9 cellular contexts compared by ENCODE assay signal in the genomic region with DNA sequence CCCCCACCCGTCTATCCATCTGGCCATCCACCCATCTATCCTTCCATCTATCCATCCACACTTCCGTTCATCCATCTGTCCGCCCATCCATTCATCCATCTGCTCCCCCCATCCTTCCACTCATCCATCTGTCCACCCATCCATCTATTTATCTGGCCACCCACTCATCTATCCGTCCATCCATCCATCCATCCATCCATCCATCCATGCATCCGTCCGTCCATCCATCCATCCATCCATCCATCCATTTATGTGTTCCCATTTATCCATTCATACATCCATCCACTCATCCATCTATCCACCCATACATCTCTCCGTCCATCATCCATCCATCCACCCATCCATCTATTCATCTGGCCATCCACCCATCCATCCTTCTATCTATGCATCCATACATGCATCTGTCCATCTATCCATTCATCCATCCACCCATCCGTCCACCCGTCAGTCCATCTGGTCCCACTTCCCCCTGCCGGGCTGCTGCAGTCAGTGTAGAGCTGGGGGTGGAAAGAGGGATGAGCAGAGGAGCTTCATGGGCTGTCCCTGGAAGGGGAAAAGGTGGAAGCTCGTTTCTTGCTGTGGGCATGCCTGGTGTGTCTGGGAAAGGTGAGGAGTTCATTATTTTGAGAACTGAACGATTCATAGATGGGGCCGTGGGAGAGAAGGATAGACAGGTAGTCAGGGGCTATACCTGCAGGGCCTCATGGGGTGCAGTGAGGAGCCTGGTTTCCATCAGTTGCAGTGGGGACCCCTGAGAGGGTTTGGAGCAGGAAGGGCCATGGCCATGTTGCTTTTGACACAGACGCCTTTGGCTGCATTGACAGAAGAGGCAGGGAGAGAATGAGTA. TPM values are rescaled to one million over a fixed set of nuclear protein-coding genes. Genes with fewer than 3 reads are reported as not detected.
A peak's percentile ranks its signal among the peaks of the same experiment; 100 is the strongest.
DNase-seq lines count a peak whose midpoint lies in the region; ATAC-seq and TF ChIP-seq lines count a peak whose summit lies in the region.
"Had no signal": no experiment of that assay in that cellular context is flagged by ENCODE, and none has a peak within 500 bp of the region (broad histone marks: within the 10 kb centered on the region; RNA-seq: fewer than 3 reads in every experiment).

No MANE protein-coding gene starts in this region.

- H3K4me3 Mint-ChIP-seq in CD14-positive monocyte (peak overlapping the region; percentile 32 to 88), endodermal cell (peak overlapping the region; percentile 95)

- H3K27ac ChIP-seq in OCI-LY1 (ENCODE audit: low read depth, low read length, poor library complexity, severe bottlenecking) (no peak overlapping the region), endodermal cell (ENCODE audit: low read depth, low read length) (no peak overlapping the region), neutrophil (no peak overlapping the region)

- WGBS in endodermal cell (ENCODE audit: insufficient coverage in 1 of 2, insufficient read length in 1 of 2), 2 experiments: 86 to 87% methylated on average over 11 to 14 of the region's 14 CpGs

- H3K4me2 ChIP-seq in OCI-LY1 (ENCODE audit: low read length): peak overlapping the region; percentile 49; the same call in 1 of the 2 replicates

- H3K27ac Mint-ChIP-seq in CD14-positive monocyte (peak overlapping the region in 6 of 7 donors; percentile 5 to 84 (median 50)), endodermal cell (peak overlapping the region; percentile 40)

- no peak for TF ChIP-seq CTCF in CD14-positive monocyte (IDR thresholded peaks at IDR 0.05)
- TF ChIP-seq CTCF in OCI-LY1 (IDR thresholded peaks at IDR 0.05; ENCODE audit: low read length): no peak
- TF ChIP-seq CTCF in endodermal cell (conservative IDR thresholded peaks at IDR 0.05): no peak
- no peak for TF ChIP-seq CTCF in neutrophil (IDR thresholded peaks at IDR 0.05)

- DNase-seq in CD14-positive monocyte (ENCODE audit: low spot score): no peak
- DNase-seq in endodermal cell: peak; percentile 45
- DNase-seq in NCI-H2171 treated with DMSO at 0.1 percent for 48 hours (lab: John Stamatoyannopoulos, UW): no peak
- no peak for DNase-seq in amygdala (lab: John Stamatoyannopoulos, UW)
- DNase-seq in NCI-H2227 treated with DMSO at 0.1 percent for 48 hours (lab: John Stamatoyannopoulos, UW): no peak

- H3K4me1 Mint-ChIP-seq in CD14-positive monocyte: peaks cover 24% of the 10 kb centered on the region
- peaks cover 8% of the 10 kb centered on the region for H3K4me1 Mint-ChIP-seq in endodermal cell

- H3F3A ChIP-seq in OCI-LY1 (ENCODE audit: insufficient read depth, low read length): peaks cover 4% of the 10 kb centered on the region; the same call in 1 of the 2 replicates

- H3K4me1 ChIP-seq in OCI-LY1 (ENCODE audit: insufficient read depth, low read length, severe bottlenecking) (peaks cover 22% of the 10 kb centered on the region), endodermal cell (ENCODE audit: control insufficient read depth, insufficient read depth, low read length) (no peaks in the 10 kb centered on the region), neutrophil (ENCODE audit: control insufficient read depth in 1 of 2, insufficient read depth in 1 of 2, low read depth in 1 of 2, low read length in 1 of 2) (peaks cover 27% of the 10 kb centered on the region in 2 experiments)

- H4K20me1 ChIP-seq in OCI-LY1 (ENCODE audit: insufficient read depth, low read length): no peaks in the 10 kb centered on the region

- no peak for ATAC-seq in HG02870 (IDR thresholded peaks at IDR 0.05; ENCODE audit: unreplicated experiment)

- no peaks in the 10 kb centered on the region for H3K79me2 ChIP-seq in OCI-LY1 (ENCODE audit: insufficient read depth, low read length)

- intact Hi-C loops in CD14-positive monocyte (cut with micrococcal nuclease): loop anchor here (2.0 to 10.0 kb wide), 4 partner anchors 59 to 693 kb away; a partner anchor contains a TSS

- H3K4me3 ChIP-seq in OCI-LY1 (ENCODE audit: low read depth, low read length, poor library complexity, severe bottlenecking) (peak overlapping the region; percentile 86), endodermal cell (ENCODE audit: low read length) (peak overlapping the region; percentile 93), neutrophil (ENCODE audit: low read depth in 1 of 2, low read length in 1 of 2) (peak overlapping the region; percentile 73 to 90)

- H3K36me3 Mint-ChIP-seq in CD14-positive monocyte (no peaks in the 10 kb centered on the region), endodermal cell (ENCODE audit: low read depth) (no peaks in the 10 kb centered on the region)

- no peaks in the 10 kb centered on the region for H3K27me3 ChIP-seq in OCI-LY1 (ENCODE audit: insufficient read depth, low read length)
- no peaks in the 10 kb centered on the region for H3K27me3 ChIP-seq in endodermal cell (ENCODE audit: control insufficient read depth, insufficient read depth, low read length, poor library complexity, severe bottlenecking)
- H3K27me3 ChIP-seq in neutrophil: peaks cover 6% of the 10 kb centered on the region

- H3K9me3 ChIP-seq in OCI-LY1 (ENCODE audit: low read length) (no peaks in the 10 kb centered on the region), endodermal cell (ENCODE audit: control insufficient read depth, low read length) (no peaks in the 10 kb centered on the region), neutrophil (no peaks in the 10 kb centered on the region)

- H3K36me3 ChIP-seq in OCI-LY1 (ENCODE audit: insufficient read depth, low read length): no peaks in the 10 kb centered on the region
- H3K36me3 ChIP-seq in endodermal cell (ENCODE audit: control insufficient read depth, insufficient read depth, low read length): peaks cover 6% of the 10 kb centered on the region
- no peaks in the 10 kb centered on the region for H3K36me3 ChIP-seq in neutrophil

- H3K9me2 ChIP-seq in OCI-LY1 (ENCODE audit: low read depth, low read length): no peaks in the 10 kb centered on the region

- H3K9ac ChIP-seq in OCI-LY1 (ENCODE audit: low read length): no peak overlapping the region; the same call in 1 of the 2 replicates
- H3K9ac ChIP-seq in endodermal cell (ENCODE audit: extremely low read depth, low read length, poor library complexity, severe bottlenecking): peak overlapping the region; percentile 34

- peaks cover 0 to 2% (median 0%) of the 10 kb centered on the region in 7 donors for H3K9me3 Mint-ChIP-seq in CD14-positive monocyte
- H3K9me3 Mint-ChIP-seq in endodermal cell: no peaks in the 10 kb centered on the region

- H2AFZ ChIP-seq in OCI-LY1 (ENCODE audit: low read length): no peak overlapping the region

- peaks cover 0 to 5% (median 5%) of the 10 kb centered on the region in 3 donors for H3K27me3 Mint-ChIP-seq in CD14-positive monocyte (ENCODE audit: low read depth in 3 of 3)
- peaks cover 10% of the 10 kb centered on the region for H3K27me3 Mint-ChIP-seq in endodermal cell (ENCODE audit: insufficient read depth)

RNA-seq across cellular contexts. Expression of a gene that starts 0.8 kb away (rescaled TPM):
- polyA plus RNA-seq in CD14-positive monocyte: 1 to 10 TPM; 1.9 to 2.4 TPM
- total RNA-seq in endodermal cell: 10 to 100 TPM in 1 of 2 donors, 1 to 10 TPM in 1; 7.7 to 12.7 TPM
- polyA plus RNA-seq in endodermal cell (2013, experiment 1 of 2): 31.0 TPM
- 29.1 TPM for polyA plus RNA-seq in endodermal cell (2013, experiment 2 of 2)

RNA-seq across cellular contexts. Expression of a gene that starts 1.4 kb away (rescaled TPM):
- polyA plus RNA-seq in CD14-positive monocyte: 10 to 100 TPM; 78.6 to 82.7 TPM
- 10 to 100 TPM; 26.3 to 35.0 TPM for total RNA-seq in endodermal cell
- 24.6 TPM for polyA plus RNA-seq in endodermal cell (2013, experiment 1 of 2)
- 24.6 TPM for polyA plus RNA-seq in endodermal cell (2013, experiment 2 of 2)

RNA-seq across cellular contexts. Expression of a gene that starts 8.4 kb away (rescaled TPM):
- polyA plus RNA-seq in CD14-positive monocyte: 100 to 1,000 TPM; 627 to 708 TPM
- total RNA-seq in endodermal cell: 1,000 to 10,000 TPM; 1,005 to 1,008 TPM
- 886 TPM for polyA plus RNA-seq in endodermal cell (2013, experiment 1 of 2)
- polyA plus RNA-seq in endodermal cell (2013, experiment 2 of 2): 903 TPM

RNA-seq across cellular contexts. Expression of a gene that starts 38.3 kb away (rescaled TPM):
- polyA plus RNA-seq in CD14-positive monocyte: 10 to 100 TPM; 12.1 to 13.8 TPM
- total RNA-seq in endodermal cell: 100 to 1,000 TPM in 1 of 2 donors, 10 to 100 TPM in 1; 97.1 to 109 TPM
- 58.3 TPM for polyA plus RNA-seq in endodermal cell (2013, experiment 1 of 2)
- polyA plus RNA-seq in endodermal cell (2013, experiment 2 of 2): 57.5 TPM

RNA-seq across cellular contexts. Expression of a gene that starts 38.8 kb away (rescaled TPM):
- polyA plus RNA-seq in CD14-positive monocyte: not detected
- not detected for total RNA-seq in endodermal cell
- polyA plus RNA-seq in endodermal cell (2013, experiment 1 of 2): not detected
- not detected for polyA plus RNA-seq in endodermal cell (2013, experiment 2 of 2)
- total RNA-seq: left colon had no signal
